ENCODE assay signal across 15 cellular contexts in genomic region chr6:19578489-19578888, GRCh38.
"Had no signal": no experiment of that assay in that cellular context is flagged by ENCODE, and none has a peak within 500 bp of the region (broad histone marks: within the 10 kb centered on the region; RNA-seq: fewer than 3 reads in every experiment).

No MANE protein-coding gene starts in this region.

- DNase-seq: activated CD4-positive, alpha-beta T cell treated with anti-CD3 and anti-CD28 coated beads for 36 hours; activated CD4-positive, alpha-beta T cell treated with anti-CD3 and anti-CD28 coated beads, Interleukin-2, amount 50 U/mL, for 48 hours; activated gamma-delta T cell treated with Interleukin-2 at 50 U/mL for 16 hours; activated T-cell treated with anti-CD3 and anti-CD28 coated beads for 4 hours; effector memory CD8-positive, alpha-beta T cell; mesenchymal stem cell; naive thymus-derived CD8-positive, alpha-beta T cell; stimulated activated CD4-positive, alpha-beta T cell treated with anti-CD3 and anti-CD28 coated beads, Interleukin-2, amount 100 ng/mL, for 24 hours; stimulated activated naive CD8-positive, alpha-beta T cell treated with anti-CD3 and anti-CD28 coated beads, Interleukin-15, Interleukin-2, amounts not matched to agents 100 U/mL and 50 U/mL, for 24 hours; substantia nigra had no signal

- H3K4me3 ChIP-seq: hepatocyte, prostate gland, right atrium auricular region, tibial nerve had no signal

- H3K4me1 ChIP-seq: prostate gland, right atrium auricular region, tibial nerve had no signal

- H3K9me3 ChIP-seq: prostate gland had no signal

- H3K36me3 ChIP-seq: prostate gland, right atrium auricular region, tibial nerve had no signal

- ATAC-seq: activated CD4-positive, alpha-beta T cell treated with anti-CD3 and anti-CD28 coated beads for 36 hours; activated naive CD4-positive, alpha-beta T cell treated with anti-CD3 and anti-CD28 coated beads, Interleukin-2, amount 50 U/mL, for 72 hours; effector memory CD8-positive, alpha-beta T cell; naive thymus-derived CD8-positive, alpha-beta T cell; stimulated activated naive CD8-positive, alpha-beta T cell treated with anti-CD3 and anti-CD28 coated beads, Interleukin-15, Interleukin-2, amounts not matched to agents 100 U/mL and 50 U/mL, for 24 hours had no signal

- H3K27ac ChIP-seq: hepatocyte, prostate gland, right atrium auricular region, tibial nerve had no signal

- H3K27me3 ChIP-seq: hepatocyte, right atrium auricular region, tibial nerve had no signal
